ENCODE assay signal across 31 cellular contexts in the genomic region with DNA sequence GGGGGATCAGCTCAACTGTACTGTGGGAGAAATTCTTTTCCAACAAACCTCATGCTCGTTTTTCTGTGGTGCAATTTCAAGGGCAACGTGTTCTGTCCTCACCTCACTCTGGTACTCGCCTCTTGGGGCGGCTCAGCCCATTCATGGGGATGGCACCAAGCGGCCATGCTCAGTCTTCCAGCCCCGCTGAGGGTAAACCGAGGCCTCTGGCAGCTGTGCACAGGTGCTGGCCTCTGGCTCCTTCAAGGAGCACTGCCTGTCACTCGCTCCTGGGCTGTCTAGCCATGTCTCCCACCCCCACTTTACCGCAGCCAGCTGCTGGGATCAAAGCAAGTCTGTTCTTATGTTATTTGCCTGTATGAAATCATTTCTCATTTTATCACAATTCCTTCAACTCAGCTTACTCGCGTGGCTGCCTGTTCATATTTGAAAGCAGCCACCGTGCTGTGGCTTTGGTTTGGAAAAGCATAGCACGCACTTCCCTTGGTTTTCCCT.
"Had no signal": no experiment of that assay in that cellular context is flagged by ENCODE, and none has a peak within 500 bp of the region (broad histone marks: within the 10 kb centered on the region; RNA-seq: fewer than 3 reads in every experiment).

No MANE protein-coding gene starts in this region.

- H3K4me1 Mint-ChIP-seq: activated B cell treated with CpG ODN at 0.5 μM for 24 hours; activated naive CD4-positive, alpha-beta T cell treated with anti-CD3 and anti-CD28 coated beads, Interleukin-2, amount 10 ng/mL, durations not matched to agents 7 days and 5 days; activated naive CD8-positive, alpha-beta T cell treated with anti-CD3 and anti-CD28 coated beads for 36 hours had no signal

- H3K27me3 ChIP-seq: ascending aorta, cardiac muscle cell had no signal

- DNase-seq: activated B cell treated with CpG ODN at 0.5 μM for 24 hours; activated CD4-positive, alpha-beta memory T cell treated with anti-CD3 and anti-CD28 coated beads for 36 hours; activated CD4-positive, alpha-beta T cell treated with anti-CD3 and anti-CD28 coated beads for 4 hours; activated CD4-positive, alpha-beta T cell treated with anti-CD3 and anti-CD28 coated beads, Interleukin-2, amount 50 U/mL, for 1 hour; activated CD4-positive, CD25-positive, alpha-beta regulatory T cell treated with anti-CD3 and anti-CD28 coated beads, Interleukin-2, amount 50 U/mL, for 72 hours; activated CD8-positive, alpha-beta memory T cell treated with anti-CD3 and anti-CD28 coated beads, Interleukin-2, amount 50 U/mL, for 4 hours; activated gamma-delta T cell treated with Interleukin-2 at 50 U/mL for 16 hours; activated naive CD4-positive, alpha-beta T cell treated with anti-CD3 and anti-CD28 coated beads, Interleukin-2, amount 10 ng/mL, durations not matched to agents 7 days and 5 days; activated naive CD8-positive, alpha-beta T cell treated with anti-CD3 and anti-CD28 coated beads for 36 hours; activated T-cell treated with anti-CD3 and anti-CD28 coated beads for 4 hours; activated T-cell treated with anti-CD3 and anti-CD28 coated beads, Interleukin-2, amount 50 U/mL, for 4 hours; amniotic stem cell; MM.1S; MV-4-11; NCI-H1092; NCI-H1436 treated with DMSO at 0.1 percent for 48 hours; NCI-H2029; NCI-H345; NCI-H524 treated with DMSO at 0.1 percent for 48 hours; NK-92 treated with Interleukin-12 subunit alpha and Interleukin-12 subunit beta, amount 100 ng/mL, for 24 hours; PC-9; Right ventricle myocardium superior; SW 1271; T-helper 1 cell; T-helper 2 cell; T-helper 9 cell had no signal

- H3K9me3 Mint-ChIP-seq: activated B cell treated with CpG ODN at 0.5 μM for 24 hours; activated CD4-positive, alpha-beta memory T cell treated with anti-CD3 and anti-CD28 coated beads for 36 hours; activated naive CD4-positive, alpha-beta T cell treated with anti-CD3 and anti-CD28 coated beads, Interleukin-2, amount 10 ng/mL, durations not matched to agents 7 days and 5 days; activated naive CD8-positive, alpha-beta T cell treated with anti-CD3 and anti-CD28 coated beads for 36 hours; activated T-cell treated with anti-CD3 and anti-CD28 coated beads, Interleukin-2, amount 50 U/mL, for 4 hours; activated T-helper 1 cell treated with anti-CD3 and anti-CD28 coated beads, Interleukin-12 subunit alpha, Interleukin-12 subunit beta, Interleukin-2, Interleukin-4 antibody, amounts not matched to agents 30 ng/mL and 10 ng/mL and 1 ng/mL, durations not matched to agents 14 hours and 24 hours and 36 hours had no signal

- H3K4me1 ChIP-seq: ascending aorta had no signal

- H3K9me3 ChIP-seq: ascending aorta had no signal

- H3K36me3 Mint-ChIP-seq: activated naive CD8-positive, alpha-beta T cell treated with anti-CD3 and anti-CD28 coated beads for 36 hours had no signal

- ATAC-seq: activated T-cell treated with anti-CD3 and anti-CD28 coated beads, Interleukin-2, amount 50 U/mL, for 4 hours had no signal

- H3K36me3 ChIP-seq: cardiac muscle cell had no signal

- H3K4me3 ChIP-seq: ascending aorta, cardiac muscle cell, PC-9 had no signal

- H3K27ac Mint-ChIP-seq: activated B cell treated with CpG ODN at 0.5 μM for 24 hours; activated CD4-positive, alpha-beta memory T cell treated with anti-CD3 and anti-CD28 coated beads for 36 hours; activated naive CD4-positive, alpha-beta T cell treated with anti-CD3 and anti-CD28 coated beads, Interleukin-2, amount 10 ng/mL, durations not matched to agents 7 days and 5 days; activated naive CD8-positive, alpha-beta T cell treated with anti-CD3 and anti-CD28 coated beads for 36 hours; activated T-helper 1 cell treated with anti-CD3 and anti-CD28 coated beads, Interleukin-12 subunit alpha, Interleukin-12 subunit beta, Interleukin-2, Interleukin-4 antibody, amounts not matched to agents 30 ng/mL and 10 ng/mL and 1 ng/mL, durations not matched to agents 14 hours and 24 hours and 36 hours had no signal

- H3K27ac ChIP-seq: cardiac muscle cell, KMS-11, PC-9, VCaP had no signal

- H3K27me3 Mint-ChIP-seq: activated B cell treated with CpG ODN at 0.5 μM for 24 hours; activated CD4-positive, alpha-beta memory T cell treated with anti-CD3 and anti-CD28 coated beads for 36 hours; activated naive CD4-positive, alpha-beta T cell treated with anti-CD3 and anti-CD28 coated beads, Interleukin-2, amount 10 ng/mL, durations not matched to agents 7 days and 5 days; activated naive CD8-positive, alpha-beta T cell treated with anti-CD3 and anti-CD28 coated beads for 36 hours had no signal

- H3K4me3 Mint-ChIP-seq: activated B cell treated with CpG ODN at 0.5 μM for 24 hours; activated CD4-positive, alpha-beta memory T cell treated with anti-CD3 and anti-CD28 coated beads for 36 hours; activated naive CD4-positive, alpha-beta T cell treated with anti-CD3 and anti-CD28 coated beads, Interleukin-2, amount 10 ng/mL, durations not matched to agents 7 days and 5 days; activated naive CD8-positive, alpha-beta T cell treated with anti-CD3 and anti-CD28 coated beads for 36 hours; activated T-cell treated with anti-CD3 and anti-CD28 coated beads, Interleukin-2, amount 50 U/mL, for 4 hours; activated T-helper 1 cell treated with anti-CD3 and anti-CD28 coated beads, Interleukin-12 subunit alpha, Interleukin-12 subunit beta, Interleukin-2, Interleukin-4 antibody, amounts not matched to agents 30 ng/mL and 10 ng/mL and 1 ng/mL, durations not matched to agents 14 hours and 24 hours and 36 hours had no signal
